ENCODE assay signal across 8 cellular contexts in the genomic region with DNA sequence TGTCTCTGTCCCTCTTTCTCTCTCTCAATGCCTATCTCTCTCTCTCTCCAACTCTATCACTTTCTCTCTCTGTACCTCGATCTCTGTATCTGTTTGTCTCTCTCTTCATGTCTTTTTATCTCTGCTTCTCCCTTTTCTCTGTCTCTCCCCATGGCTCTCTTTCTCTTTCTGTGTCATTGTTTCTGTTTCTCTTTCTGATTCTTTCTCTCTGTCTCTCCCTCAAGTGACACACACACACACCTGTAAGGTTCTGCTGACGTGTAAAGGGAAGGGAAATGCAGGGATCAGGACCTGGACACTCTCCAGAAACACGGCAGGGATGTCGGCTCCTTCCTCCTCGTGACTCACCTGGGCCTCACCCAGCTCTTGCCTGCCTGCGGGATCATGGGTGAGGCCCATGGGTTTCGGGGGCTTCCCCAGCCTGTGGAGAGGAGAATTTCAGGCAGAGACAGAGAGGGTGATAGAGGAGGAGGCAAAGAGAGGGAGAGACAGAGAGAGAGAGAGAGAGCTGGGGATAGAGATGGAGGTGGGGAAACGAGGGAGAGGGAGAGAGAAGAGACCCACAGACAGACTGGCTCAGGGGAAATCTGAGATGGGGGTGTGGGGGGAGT. TPM values are rescaled to one million over a fixed set of nuclear protein-coding genes. Genes with fewer than 3 reads are reported as not detected.
A peak's percentile ranks its signal among the peaks of the same experiment; 100 is the strongest.
DNase-seq lines count a peak whose midpoint lies in the region; ATAC-seq and TF ChIP-seq lines count a peak whose summit lies in the region.
"Had no signal": no experiment of that assay in that cellular context is flagged by ENCODE, and none has a peak within 500 bp of the region (broad histone marks: within the 10 kb centered on the region; RNA-seq: fewer than 3 reads in every experiment).

No MANE protein-coding gene starts in this region.

- H3K9me2 ChIP-seq in MM.1S (replicated peaks; ENCODE audit: insufficient read depth, low read length), result no peaks in the 10 kb centered on the region

- H3K9me3 ChIP-seq in MM.1S (replicated peaks; ENCODE audit: insufficient read depth, low read length) (no peaks in the 10 kb centered on the region), skeletal muscle satellite cell (replicated peaks; ENCODE audit: low read length) (no peaks in the 10 kb centered on the region)
- H3K9me3 ChIP-seq in effector memory CD4-positive, alpha-beta T cell (ENCODE audit: control insufficient read depth, low read length), result no peaks in the 10 kb centered on the region

- no peaks in the 10 kb centered on the region for H3K79me2 ChIP-seq in MM.1S (ENCODE audit: low read length)

- peaks cover 7% of the 10 kb centered on the region for H3K27me3 ChIP-seq in MM.1S (replicated peaks; ENCODE audit: insufficient read depth, low read length)
- H3K27me3 ChIP-seq in skeletal muscle satellite cell (ENCODE audit: control insufficient read depth, insufficient read depth, low read length), result no peaks in the 10 kb centered on the region
- H3K27me3 ChIP-seq in effector memory CD4-positive, alpha-beta T cell (replicated peaks; ENCODE audit: control insufficient read depth, insufficient read depth, low read length, poor library complexity, severe bottlenecking), result no peaks in the 10 kb centered on the region
- H3K27me3 ChIP-seq in dorsolateral prefrontal cortex, result no peaks in the 10 kb centered on the region

- no peak for TF ChIP-seq CTCF in MM.1S (IDR thresholded peaks at IDR 0.05; ENCODE audit: low read length)
- no peak for TF ChIP-seq CTCF in choroid plexus epithelial cell (conservative IDR thresholded peaks at IDR 0.05; ENCODE audit: low read depth, low read length)
- TF ChIP-seq CTCF in dorsolateral prefrontal cortex (IDR thresholded peaks at IDR 0.05 in 54 of 56, conservative IDR thresholded peaks at IDR 0.05 in 2 of 56; ENCODE audit: low read depth in 1 of 56, partially characterized antibody in 56 of 56), result no peak

- intact Hi-C loops in dorsolateral prefrontal cortex (cut with DNase I), result no loop called here

- peaks cover 16% of the 10 kb centered on the region for H3K4me1 ChIP-seq in MM.1S (ENCODE audit: low read length)
- peaks cover 22% of the 10 kb centered on the region for H3K4me1 ChIP-seq in skeletal muscle satellite cell (ENCODE audit: control insufficient read depth, insufficient read depth, low read length)
- H3K4me1 ChIP-seq in effector memory CD4-positive, alpha-beta T cell (ENCODE audit: control insufficient read depth, insufficient read depth, low read length, poor library complexity, severe bottlenecking), result no peaks in the 10 kb centered on the region

- DNase-seq in MM.1S (peak; percentile 53), choroid plexus epithelial cell (ENCODE audit: low read depth) (peak; percentile 53), NCI-H146 treated with DMSO at 0.1 percent for 48 hours (lab: John Stamatoyannopoulos, UW; ENCODE audit: unreplicated experiment) (no peak), dorsolateral prefrontal cortex (no peak)
- no peak for DNase-seq in effector memory CD4-positive, alpha-beta T cell
- DNase-seq: occipital lobe had no signal

- H4K20me1 ChIP-seq in MM.1S (ENCODE audit: insufficient read depth, low read length), result no peaks in the 10 kb centered on the region

- H3K4me3 ChIP-seq in MM.1S (ENCODE audit: low read length) (peak overlapping the region; percentile 51), choroid plexus epithelial cell (ENCODE audit: low read depth, low read length) (no peak overlapping the region), skeletal muscle satellite cell (ENCODE audit: low read length) (no peak overlapping the region), dorsolateral prefrontal cortex (no peak overlapping the region)
- no peak overlapping the region for H3K4me3 ChIP-seq in effector memory CD4-positive, alpha-beta T cell (ENCODE audit: insufficient read depth, low read depth, low read length, poor library complexity, severe bottlenecking)

- H3K36me3 ChIP-seq in MM.1S (replicated peaks; ENCODE audit: insufficient read depth, low read length) (no peaks in the 10 kb centered on the region), skeletal muscle satellite cell (ENCODE audit: insufficient read depth, low read length) (no peaks in the 10 kb centered on the region)
- no peaks in the 10 kb centered on the region for H3K36me3 ChIP-seq in effector memory CD4-positive, alpha-beta T cell (ENCODE audit: control insufficient read depth, insufficient read depth, low read length)

- H2AFZ ChIP-seq in MM.1S (ENCODE audit: low read length), result peak overlapping the region; percentile 96

- H3K27ac ChIP-seq in MM.1S (ENCODE audit: low read length), result peak overlapping the region; percentile 57; the same call in 1 of the 2 replicates
- H3K27ac ChIP-seq in effector memory CD4-positive, alpha-beta T cell (ENCODE audit: insufficient read depth, low read length, poor library complexity, severe bottlenecking), result no peak overlapping the region
- peak overlapping the region in 2 of 59 donors; percentile 8 to 57 for H3K27ac ChIP-seq in dorsolateral prefrontal cortex

- H3K4me2 ChIP-seq in MM.1S (ENCODE audit: low read depth, low read length), result peak overlapping the region; percentile 94
- H3K4me2 ChIP-seq in skeletal muscle satellite cell (ENCODE audit: low read length), result peak overlapping the region; percentile 2

- H3K9ac ChIP-seq in MM.1S (ENCODE audit: low read length), result peak overlapping the region; percentile 65
- H3K9ac ChIP-seq in skeletal muscle satellite cell (ENCODE audit: low read depth, low read length), result no peak overlapping the region

- peaks cover 4% of the 10 kb centered on the region; the same call in 1 of the 2 replicates for H3F3A ChIP-seq in MM.1S (ENCODE audit: insufficient read depth, low read length)

- peak; percentile 72 for ATAC-seq in GM18870 (IDR thresholded peaks at IDR 0.05; ENCODE audit: unreplicated experiment)

RNA-seq across cellular contexts. Expression of a gene that starts 5.4 kb away (rescaled TPM):
- total RNA-seq in skeletal muscle satellite cell (2012; rRNA removed), result 105 and 135 TPM in 2 replicates
- 10 to 100 TPM in 50 of 120 experiments, 1 to 10 TPM in 70; 2.9 to 25.9 (median 8.6) TPM for total RNA-seq in dorsolateral prefrontal cortex

RNA-seq across cellular contexts. Expression of a gene that starts 35.7 kb away (rescaled TPM):
- 0.25 and 1.1 TPM in 2 replicates for total RNA-seq in skeletal muscle satellite cell (2012; rRNA removed)
- total RNA-seq in dorsolateral prefrontal cortex, result 100 to 1,000 TPM in 105 of 120 experiments, 10 to 100 TPM in 15; 79.5 to 239 (median 123) TPM

RNA-seq across cellular contexts. Expression of a gene that starts 40.5 kb away (rescaled TPM):
- not detected in 2 replicates for total RNA-seq in skeletal muscle satellite cell (2012; rRNA removed)
- total RNA-seq in dorsolateral prefrontal cortex, result not detected
- total RNA-seq: occipital lobe had no signal

RNA-seq across cellular contexts. Expression of a gene that starts 55.9 kb away (rescaled TPM):
- 16.7 and 22.1 TPM in 2 replicates for total RNA-seq in skeletal muscle satellite cell (2012; rRNA removed)
- 100 to 1,000 TPM in 3 of 120 experiments, 10 to 100 TPM in 117; 58.0 to 110 (median 83.3) TPM for total RNA-seq in dorsolateral prefrontal cortex

Comparison
In these comparisons a context has a peak if more than half of its experiments do, and no peak if none do; other contexts are left out.
1. DNase-seq: peak in MM.1S (single experiment) and choroid plexus epithelial cell (single experiment); none in effector memory CD4-positive, alpha-beta T cell (0 of 3), NCI-H146 treated with DMSO at 0.1 percent for 48 hours (single experiment) and dorsolateral prefrontal cortex (0 of 10).